In genomic region chr17:68441064-68441770, GRCh38 we compare ENCODE assay signal across 10 cellular contexts.
DNase-seq lines count a peak whose midpoint lies in the region; ATAC-seq and TF ChIP-seq lines count a peak whose summit lies in the region.
"Had no signal": no experiment of that assay in that cellular context is flagged by ENCODE, and none has a peak within 500 bp of the region (broad histone marks: within the 10 kb centered on the region; RNA-seq: fewer than 3 reads in every experiment).

No MANE protein-coding gene starts in this region.

- H3K27ac ChIP-seq in DOHH2 (ENCODE audit: low read depth, low read length) (peak overlapping the region; percentile 33), neutrophil (peak overlapping the region; percentile 86)

- peak overlapping the region; percentile 59 for H3K4me2 ChIP-seq in DOHH2 (ENCODE audit: low read length)

- ATAC-seq in stimulated activated naive CD8-positive, alpha-beta T cell treated with anti-CD3 and anti-CD28 coated beads, Interleukin-15, Interleukin-2, amounts not matched to agents 100 U/mL and 50 U/mL, for 24 hours: no peak

- no peaks in the 10 kb centered on the region for H3K36me3 ChIP-seq in DOHH2 (ENCODE audit: control insufficient read depth, low read length)
- peaks cover 38% of the 10 kb centered on the region for H3K36me3 ChIP-seq in neutrophil

- no peaks in the 10 kb centered on the region for H4K20me1 ChIP-seq in DOHH2 (ENCODE audit: control insufficient read depth, insufficient read depth, low read depth, low read length)

- H3K79me2 ChIP-seq in DOHH2 (ENCODE audit: control insufficient read depth, low read length): no peaks in the 10 kb centered on the region

- TF ChIP-seq CTCF in DOHH2 (IDR thresholded peaks at IDR 0.05; ENCODE audit: low read depth, low read length, poor library complexity, severe bottlenecking) (no peak), fibroblast of pulmonary artery (IDR thresholded peaks at IDR 0.05; ENCODE audit: low read length, missing control alignments) (no peak), neutrophil (IDR thresholded peaks at IDR 0.05) (no peak)

- H3K9me3 ChIP-seq in DOHH2 (ENCODE audit: control insufficient read depth, insufficient read depth, low read length) (no peaks in the 10 kb centered on the region), neutrophil (no peaks in the 10 kb centered on the region)

- H3F3A ChIP-seq in DOHH2 (ENCODE audit: control insufficient read depth, insufficient read depth): peaks cover 7% of the 10 kb centered on the region

- H3K4me1 ChIP-seq in DOHH2 (ENCODE audit: control insufficient read depth, low read length): peaks cover 56% of the 10 kb centered on the region
- peaks cover 69 to 73% of the 10 kb centered on the region in 2 experiments for H3K4me1 ChIP-seq in neutrophil (ENCODE audit: control insufficient read depth in 1 of 2, insufficient read depth in 1 of 2, low read depth in 1 of 2, low read length in 1 of 2)

- DNase-seq in SKM-1 (lab: John Stamatoyannopoulos, UW; ENCODE audit: unreplicated experiment): peak; percentile 29
- peak; percentile 66 for DNase-seq in fibroblast of pulmonary artery (ENCODE audit: low read depth)
- no peak for DNase-seq in stimulated activated CD8-positive, alpha-beta memory T cell treated with anti-CD3 and anti-CD28 coated beads, Interleukin-4, amount 100 ng/mL, for 48 hours
- no peak for DNase-seq in stimulated activated naive CD8-positive, alpha-beta T cell treated with anti-CD3 and anti-CD28 coated beads, Interleukin-15, Interleukin-2, amounts not matched to agents 100 U/mL and 50 U/mL, for 24 hours
- no peak for DNase-seq in NCI-H345 (lab: John Stamatoyannopoulos, UW)
- DNase-seq in NCI-H69 (lab: John Stamatoyannopoulos, UW): no peak
- DNase-seq: DMS79, NCI-H510A had no signal

- H3K4me3 ChIP-seq in DOHH2 (ENCODE audit: low read length) (peak overlapping the region; percentile 34), fibroblast of pulmonary artery (replicated peaks; ENCODE audit: low read depth, low read length) (no peak overlapping the region), neutrophil (ENCODE audit: low read depth in 1 of 2, low read length in 1 of 2) (peak overlapping the region; percentile 20 to 32)

- H3K9me2 ChIP-seq in DOHH2 (replicated peaks; ENCODE audit: control insufficient read depth, low read length): no peaks in the 10 kb centered on the region

- no peaks in the 10 kb centered on the region for H3K27me3 ChIP-seq in DOHH2 (ENCODE audit: control insufficient read depth, low read length)
- H3K27me3 ChIP-seq in neutrophil: no peaks in the 10 kb centered on the region

Comparison
In these comparisons a context has a peak if more than half of its experiments do, and no peak if none do; other contexts are left out.
1. DNase-seq: peak in SKM-1 (single experiment) and fibroblast of pulmonary artery (single experiment); none in stimulated activated CD8-positive, alpha-beta memory T cell treated with anti-CD3 and anti-CD28 coated beads, Interleukin-4, amount 100 ng/mL, for 48 hours (single experiment), stimulated activated naive CD8-positive, alpha-beta T cell treated with anti-CD3 and anti-CD28 coated beads, Interleukin-15, Interleukin-2, amounts not matched to agents 100 U/mL and 50 U/mL, for 24 hours (single experiment), NCI-H345 (single experiment) and NCI-H69 (single experiment).